In genomic region chr9:89986190-89986589, GRCh38 we compare ENCODE assay signal across 20 cellular contexts.
DNase-seq lines count a peak whose midpoint lies in the region; ATAC-seq, FAIRE-seq and TF ChIP-seq lines count a peak whose summit lies in the region.
"Had no signal": no experiment of that assay in that cellular context is flagged by ENCODE, and none has a peak within 500 bp of the region (broad histone marks: within the 10 kb centered on the region; RNA-seq: fewer than 3 reads in every experiment).

No MANE protein-coding gene starts in this region.

- H2AK5ac ChIP-seq in mesendoderm (ENCODE audit: low read length), result no peak overlapping the region

- no peaks in the 10 kb centered on the region for H3K79me1 ChIP-seq in mesendoderm (ENCODE audit: low read length)

- H3K4me1 ChIP-seq in foreskin keratinocyte, result peaks cover 11% of the 10 kb centered on the region
- no peaks in the 10 kb centered on the region for H3K4me1 ChIP-seq in mesendoderm (ENCODE audit: control insufficient read depth, low read depth, low read length)
- peaks cover 0 to 7% (median 0%) of the 10 kb centered on the region in 3 donors for H3K4me1 ChIP-seq in pancreas
- H3K4me1 ChIP-seq: BLaER1 had no signal

- no peak overlapping the region for H3K4ac ChIP-seq in mesendoderm (ENCODE audit: low read depth, low read length)

- no peak overlapping the region for H4K5ac ChIP-seq in mesendoderm (ENCODE audit: low read length)

- no peak overlapping the region for H2BK15ac ChIP-seq in mesendoderm (replicated peaks; ENCODE audit: low read depth)

- H3K27ac ChIP-seq in foreskin keratinocyte (no peak overlapping the region), mesendoderm (ENCODE audit: low read depth, low read length) (no peak overlapping the region), pancreas (no peak overlapping the region)
- H3K27ac ChIP-seq: BLaER1, coronary artery, upper lobe of left lung had no signal

- no CpG with 5 or more reads among the region's 2 CpGs for WGBS in mesendoderm (ENCODE audit: extremely low coverage, insufficient coverage, low lambda C conversion rate)
- WGBS in pancreas, 2 donors, result 79 to 88% methylated on average over 2 of the region's 2 CpGs

- no peaks in the 10 kb centered on the region for H3K9me3 ChIP-seq in pancreas
- H3K9me3 ChIP-seq: BLaER1, upper lobe of left lung had no signal

- no peaks in the 10 kb centered on the region for H3K79me2 ChIP-seq in mesendoderm (ENCODE audit: control insufficient read depth, insufficient read depth, low read length)

- peak; percentile 38 for DNase-seq in NK-92 treated with Interleukin-12 subunit alpha and Interleukin-12 subunit beta, amount 100 ng/mL, for 24 hours (lab: John Stamatoyannopoulos, UW)
- DNase-seq in NK-92 (lab: John Stamatoyannopoulos, UW; ENCODE audit: unreplicated experiment) (no peak), foreskin keratinocyte (no peak), mesendoderm (no peak), NAMALWA (ENCODE audit: low spot score) (no peak), pancreas (no peak)
- DNase-seq in stimulated activated CD4-positive, alpha-beta T cell treated with anti-CD3 and anti-CD28 coated beads, Interleukin-15, amount 100 ng/mL, for 48 hours (ENCODE audit: low read depth in 2 of 2), result peak; percentile 27 to 30
- no peak for DNase-seq in stimulated activated CD4-positive, alpha-beta T cell treated with anti-CD3 and anti-CD28 coated beads, Interleukin-4, amount 100 ng/mL, for 4 hours
- DNase-seq: Karpas-422, NCI-H1105, NCI-H524 treated with DMSO at 0.1 percent for 48 hours, occipital lobe, OCI-M1, retina, upper lobe of left lung had no signal

- H2BK5ac ChIP-seq in mesendoderm (ENCODE audit: low read length), result no peak overlapping the region

- H3K56ac ChIP-seq in mesendoderm (ENCODE audit: low read length), result no peak overlapping the region

- TF ChIP-seq CTCF in foreskin keratinocyte (conservative IDR thresholded peaks at IDR 0.05) (no peak), pancreas (IDR thresholded peaks at IDR 0.05) (no peak)

- no peaks in the 10 kb centered on the region for H3K27me3 ChIP-seq in foreskin keratinocyte
- H3K27me3 ChIP-seq in mesendoderm (ENCODE audit: insufficient read depth, low read length, poor library complexity), result no peaks in the 10 kb centered on the region
- no peaks in the 10 kb centered on the region for H3K27me3 ChIP-seq in pancreas
- H3K27me3 ChIP-seq: BLaER1, upper lobe of left lung had no signal

- H3K36me3 ChIP-seq in mesendoderm (ENCODE audit: control insufficient read depth, insufficient read depth, low read length) (no peaks in the 10 kb centered on the region), pancreas (no peaks in the 10 kb centered on the region)
- H3K36me3 ChIP-seq: BLaER1, upper lobe of left lung had no signal

- H2BK120ac ChIP-seq in mesendoderm (ENCODE audit: low read depth, low read length), result no peak overlapping the region

- H3K4me3 ChIP-seq in mesendoderm (ENCODE audit: low read length) (no peak overlapping the region), pancreas (no peak overlapping the region)
- H3K4me3 ChIP-seq: BLaER1, coronary artery, upper lobe of left lung had no signal

- ATAC-seq in foreskin keratinocyte (peak; percentile 23), pancreas (no peak)

- intact Hi-C loops in pancreas (cut with DNase I), result no loop called here

- FAIRE-seq in pancreas (lab: Jason Lieb, UNC), result no peak
- FAIRE-seq: D721Med, endometrium, GM19239 had no signal

- no peak overlapping the region for H3K18ac ChIP-seq in mesendoderm (ENCODE audit: low read length)

- no peak overlapping the region for H3K4me2 ChIP-seq in mesendoderm (ENCODE audit: low read length)
- H3K4me2 ChIP-seq: BLaER1 had no signal

- no peak overlapping the region for H3K23ac ChIP-seq in mesendoderm (ENCODE audit: low read length)

- H3K9ac ChIP-seq in mesendoderm (ENCODE audit: low read length), result no peak overlapping the region
- H3K9ac ChIP-seq: BLaER1 had no signal

- no peak overlapping the region for H4K8ac ChIP-seq in mesendoderm (ENCODE audit: low read depth, low read length)

Comparison
In these comparisons a context has a peak if more than half of its experiments do, and no peak if none do; other contexts are left out.
1. DNase-seq: peak in NK-92 treated with Interleukin-12 subunit alpha and Interleukin-12 subunit beta, amount 100 ng/mL, for 24 hours (single experiment) and stimulated activated CD4-positive, alpha-beta T cell treated with anti-CD3 and anti-CD28 coated beads, Interleukin-15, amount 100 ng/mL, for 48 hours (2 of 2); none in NK-92 (single experiment), stimulated activated CD4-positive, alpha-beta T cell treated with anti-CD3 and anti-CD28 coated beads, Interleukin-4, amount 100 ng/mL, for 4 hours (0 of 2), foreskin keratinocyte (0 of 2), mesendoderm (single experiment), NAMALWA (single experiment) and pancreas (0 of 6).